ENCODE assay signal across 1 cellular context in the genomic region with DNA sequence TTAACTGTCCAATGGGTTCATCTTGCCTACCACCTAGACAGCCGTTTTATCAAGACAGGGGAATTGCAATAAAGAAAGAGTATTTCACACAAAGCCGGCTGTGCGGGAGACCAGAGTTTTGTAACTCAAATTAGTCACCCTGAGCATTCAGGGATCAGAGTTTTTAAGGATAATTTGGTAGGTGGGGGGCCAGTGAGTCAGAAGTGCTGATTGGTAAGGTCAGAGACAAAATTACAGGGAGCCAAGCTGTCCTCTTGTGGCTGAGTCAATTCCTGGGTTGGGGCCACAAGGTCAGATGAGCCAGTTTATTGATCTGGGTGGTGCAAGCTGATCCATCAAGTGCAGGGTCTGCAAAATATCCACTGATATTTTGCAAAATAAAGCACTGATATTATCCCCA.
TF ChIP-seq lines count a peak whose summit lies in the region.

No MANE protein-coding gene starts in this region.

TF ChIP-seq in GM23338, 12 proteins besides CTCF, POLR2A, EP300 and RAD21 (continued from another document):
- TF ChIP-seq, protein P1, sequence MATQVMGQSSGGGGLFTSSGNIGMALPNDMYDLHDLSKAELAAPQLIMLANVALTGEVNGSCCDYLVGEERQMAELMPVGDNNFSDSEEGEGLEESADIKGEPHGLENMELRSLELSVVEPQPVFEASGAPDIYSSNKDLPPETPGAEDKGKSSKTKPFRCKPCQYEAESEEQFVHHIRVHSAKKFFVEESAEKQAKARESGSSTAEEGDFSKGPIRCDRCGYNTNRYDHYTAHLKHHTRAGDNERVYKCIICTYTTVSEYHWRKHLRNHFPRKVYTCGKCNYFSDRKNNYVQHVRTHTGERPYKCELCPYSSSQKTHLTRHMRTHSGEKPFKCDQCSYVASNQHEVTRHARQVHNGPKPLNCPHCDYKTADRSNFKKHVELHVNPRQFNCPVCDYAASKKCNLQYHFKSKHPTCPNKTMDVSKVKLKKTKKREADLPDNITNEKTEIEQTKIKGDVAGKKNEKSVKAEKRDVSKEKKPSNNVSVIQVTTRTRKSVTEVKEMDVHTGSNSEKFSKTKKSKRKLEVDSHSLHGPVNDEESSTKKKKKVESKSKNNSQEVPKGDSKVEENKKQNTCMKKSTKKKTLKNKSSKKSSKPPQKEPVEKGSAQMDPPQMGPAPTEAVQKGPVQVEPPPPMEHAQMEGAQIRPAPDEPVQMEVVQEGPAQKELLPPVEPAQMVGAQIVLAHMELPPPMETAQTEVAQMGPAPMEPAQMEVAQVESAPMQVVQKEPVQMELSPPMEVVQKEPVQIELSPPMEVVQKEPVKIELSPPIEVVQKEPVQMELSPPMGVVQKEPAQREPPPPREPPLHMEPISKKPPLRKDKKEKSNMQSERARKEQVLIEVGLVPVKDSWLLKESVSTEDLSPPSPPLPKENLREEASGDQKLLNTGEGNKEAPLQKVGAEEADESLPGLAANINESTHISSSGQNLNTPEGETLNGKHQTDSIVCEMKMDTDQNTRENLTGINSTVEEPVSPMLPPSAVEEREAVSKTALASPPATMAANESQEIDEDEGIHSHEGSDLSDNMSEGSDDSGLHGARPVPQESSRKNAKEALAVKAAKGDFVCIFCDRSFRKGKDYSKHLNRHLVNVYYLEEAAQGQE (IDR thresholded peaks at IDR 0.05; ENCODE audit: unreplicated experiment) = no peak
